In genomic region chr3:195540526-195540925, GRCh38 we compare ENCODE assay signal across 13 cellular contexts. TPM values are rescaled to one million over a fixed set of nuclear protein-coding genes. Genes with fewer than 3 reads are reported as not detected.
DNase-seq lines count a peak whose midpoint lies in the region; ATAC-seq and TF ChIP-seq lines count a peak whose summit lies in the region.
"Had no signal": no experiment of that assay in that cellular context is flagged by ENCODE, and none has a peak within 500 bp of the region (broad histone marks: within the 10 kb centered on the region; RNA-seq: fewer than 3 reads in every experiment).

No MANE protein-coding gene starts in this region.

- DNase-seq in NCI-H2107 treated with DMSO at 0.1 percent for 48 hours (lab: John Stamatoyannopoulos, UW; ENCODE audit: unreplicated experiment), result peak; percentile 16
- no peak for DNase-seq in NCI-H2107 (lab: John Stamatoyannopoulos, UW)
- no peak for DNase-seq in NB4 (ENCODE audit: low read depth)
- no peak for DNase-seq in psoas muscle
- DNase-seq in H4 (ENCODE audit: low spot score), result no peak
- DNase-seq: 8988T, GDM1, NCI-H2171, SHP77 had no signal

- no peaks in the 10 kb centered on the region for H3K9me3 ChIP-seq in psoas muscle

- TF ChIP-seq POLR2A in NB4 (IDR thresholded peaks at IDR 0.05; ENCODE audit: extremely low read depth, insufficient read length), result no peak

- ATAC-seq in psoas muscle (no peak), HG03139 (IDR thresholded peaks at IDR 0.05; ENCODE audit: unreplicated experiment) (no peak), HG02938 (IDR thresholded peaks at IDR 0.05; ENCODE audit: unreplicated experiment) (no peak)

- TF ChIP-seq CTCF in NB4 (IDR thresholded peaks at IDR 0.05; ENCODE audit: low read depth, low read length) (no peak), brain (conservative IDR thresholded peaks at IDR 0.05) (no peak), psoas muscle (IDR thresholded peaks at IDR 0.05) (no peak)

- peaks cover 17% of the 10 kb centered on the region for H3K27me3 Mint-ChIP-seq in brain

- H3K4me1 Mint-ChIP-seq in brain, result peaks cover 71% of the 10 kb centered on the region

- peak overlapping the region; percentile 82 to 91 (median 89) for H3K4me3 Mint-ChIP-seq in brain

- 30 to 50% (median 40%) methylated on average over 5 of the region's 5 CpGs for WGBS in psoas muscle, 3 donors

- peak overlapping the region; percentile 94 for H3K4me3 ChIP-seq in NB4 (ENCODE audit: low read depth, low read length)
- H3K4me3 ChIP-seq in psoas muscle, result peak overlapping the region; percentile 96

- H3K36me3 Mint-ChIP-seq in brain, result peaks cover 12% of the 10 kb centered on the region

- H3K27me3 ChIP-seq in psoas muscle (ENCODE audit: insufficient read depth in 3 of 3, low read length in 2 of 3), result no peaks in the 10 kb centered on the region

- H3K36me3 ChIP-seq in psoas muscle (ENCODE audit: insufficient read depth in 1 of 2, low read depth in 1 of 2), result no peaks in the 10 kb centered on the region

- peak overlapping the region in 1 of 5 experiments; percentile 86 for H3K27ac Mint-ChIP-seq in brain

- H3K9me3 Mint-ChIP-seq in brain, result no peaks in the 10 kb centered on the region

- peaks cover 70% of the 10 kb centered on the region for H3K4me1 ChIP-seq in psoas muscle

- H3K27ac ChIP-seq in psoas muscle, result peak overlapping the region; percentile 98

- intact Hi-C loops in psoas muscle (cut with DNase I), result no loop called here

RNA-seq across cellular contexts. Expression of gene PPP1R2, which starts 2.6 kb away (rescaled TPM):
- polyA plus RNA-seq in brain (ENCODE audit: insufficient read depth, low read depth, low replicate concordance) (20.7 TPM), psoas muscle (10 to 100 TPM; 45.0 to 81.9 (median 70.6) TPM)
- total RNA-seq in psoas muscle, result 100 to 1,000 TPM in 1 of 4 donors, 10 to 100 TPM in 3; 52.3 to 152 (median 91.5) TPM
- 41.1 and 51.2 TPM in 2 replicates for total RNA-seq in H4 (2014; rRNA removed; shearing (Covaris generic))

RNA-seq across cellular contexts. Expression of gene APOD, which starts 43.2 kb away (rescaled TPM):
- polyA plus RNA-seq in brain (ENCODE audit: insufficient read depth, low read depth, low replicate concordance), result 673 TPM
- total RNA-seq in psoas muscle, result 100 to 1,000 TPM; 265 to 468 (median 389) TPM
- polyA plus RNA-seq in psoas muscle, result 100 to 1,000 TPM; 304 to 629 (median 370) TPM
- 0.12 TPM in 1 of 2 replicates, not detected in the other for total RNA-seq in H4 (2014; rRNA removed; shearing (Covaris generic))
- total RNA-seq: HT1080 had no signal

Comparison
In these comparisons a context has a peak if more than half of its experiments do, and no peak if none do; other contexts are left out.
1. RNA of gene APOD, which starts 43.2 kb away (total RNA-seq): 265 to 468 TPM in psoas muscle; 0.12 TPM in H4; every median in the first group is over 100 times any median in the second.